In the genomic region with DNA sequence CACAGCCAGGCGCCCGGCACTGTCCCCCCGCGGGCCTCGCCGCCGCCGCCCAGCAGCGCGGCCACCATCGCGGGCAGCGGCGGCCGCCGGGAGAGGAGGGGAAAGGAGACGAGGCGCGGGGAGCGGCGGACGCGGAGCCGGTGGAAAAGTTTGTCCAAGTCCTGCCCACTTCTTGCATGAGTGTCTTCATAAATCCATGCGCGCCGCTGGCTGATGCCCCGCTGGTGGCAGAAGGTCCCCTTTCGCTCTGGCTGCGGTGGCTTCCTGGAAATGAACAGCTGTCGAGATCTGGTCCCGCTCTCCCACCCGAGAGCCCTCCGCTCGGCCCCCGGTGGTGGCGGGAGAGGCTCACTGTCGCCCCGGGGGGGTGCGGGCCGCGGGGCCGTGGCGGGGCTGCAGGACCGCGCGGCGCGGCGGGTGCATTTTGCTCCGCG, we compare ENCODE assay signal across 1 cellular context.
TF ChIP-seq lines count a peak whose summit lies in the region.

No MANE protein-coding gene starts in this region.

TF ChIP-seq in GM23338, 12 proteins besides CTCF, POLR2A, EP300 and RAD21 (continued from another document):
- TF ChIP-seq, protein P1, sequence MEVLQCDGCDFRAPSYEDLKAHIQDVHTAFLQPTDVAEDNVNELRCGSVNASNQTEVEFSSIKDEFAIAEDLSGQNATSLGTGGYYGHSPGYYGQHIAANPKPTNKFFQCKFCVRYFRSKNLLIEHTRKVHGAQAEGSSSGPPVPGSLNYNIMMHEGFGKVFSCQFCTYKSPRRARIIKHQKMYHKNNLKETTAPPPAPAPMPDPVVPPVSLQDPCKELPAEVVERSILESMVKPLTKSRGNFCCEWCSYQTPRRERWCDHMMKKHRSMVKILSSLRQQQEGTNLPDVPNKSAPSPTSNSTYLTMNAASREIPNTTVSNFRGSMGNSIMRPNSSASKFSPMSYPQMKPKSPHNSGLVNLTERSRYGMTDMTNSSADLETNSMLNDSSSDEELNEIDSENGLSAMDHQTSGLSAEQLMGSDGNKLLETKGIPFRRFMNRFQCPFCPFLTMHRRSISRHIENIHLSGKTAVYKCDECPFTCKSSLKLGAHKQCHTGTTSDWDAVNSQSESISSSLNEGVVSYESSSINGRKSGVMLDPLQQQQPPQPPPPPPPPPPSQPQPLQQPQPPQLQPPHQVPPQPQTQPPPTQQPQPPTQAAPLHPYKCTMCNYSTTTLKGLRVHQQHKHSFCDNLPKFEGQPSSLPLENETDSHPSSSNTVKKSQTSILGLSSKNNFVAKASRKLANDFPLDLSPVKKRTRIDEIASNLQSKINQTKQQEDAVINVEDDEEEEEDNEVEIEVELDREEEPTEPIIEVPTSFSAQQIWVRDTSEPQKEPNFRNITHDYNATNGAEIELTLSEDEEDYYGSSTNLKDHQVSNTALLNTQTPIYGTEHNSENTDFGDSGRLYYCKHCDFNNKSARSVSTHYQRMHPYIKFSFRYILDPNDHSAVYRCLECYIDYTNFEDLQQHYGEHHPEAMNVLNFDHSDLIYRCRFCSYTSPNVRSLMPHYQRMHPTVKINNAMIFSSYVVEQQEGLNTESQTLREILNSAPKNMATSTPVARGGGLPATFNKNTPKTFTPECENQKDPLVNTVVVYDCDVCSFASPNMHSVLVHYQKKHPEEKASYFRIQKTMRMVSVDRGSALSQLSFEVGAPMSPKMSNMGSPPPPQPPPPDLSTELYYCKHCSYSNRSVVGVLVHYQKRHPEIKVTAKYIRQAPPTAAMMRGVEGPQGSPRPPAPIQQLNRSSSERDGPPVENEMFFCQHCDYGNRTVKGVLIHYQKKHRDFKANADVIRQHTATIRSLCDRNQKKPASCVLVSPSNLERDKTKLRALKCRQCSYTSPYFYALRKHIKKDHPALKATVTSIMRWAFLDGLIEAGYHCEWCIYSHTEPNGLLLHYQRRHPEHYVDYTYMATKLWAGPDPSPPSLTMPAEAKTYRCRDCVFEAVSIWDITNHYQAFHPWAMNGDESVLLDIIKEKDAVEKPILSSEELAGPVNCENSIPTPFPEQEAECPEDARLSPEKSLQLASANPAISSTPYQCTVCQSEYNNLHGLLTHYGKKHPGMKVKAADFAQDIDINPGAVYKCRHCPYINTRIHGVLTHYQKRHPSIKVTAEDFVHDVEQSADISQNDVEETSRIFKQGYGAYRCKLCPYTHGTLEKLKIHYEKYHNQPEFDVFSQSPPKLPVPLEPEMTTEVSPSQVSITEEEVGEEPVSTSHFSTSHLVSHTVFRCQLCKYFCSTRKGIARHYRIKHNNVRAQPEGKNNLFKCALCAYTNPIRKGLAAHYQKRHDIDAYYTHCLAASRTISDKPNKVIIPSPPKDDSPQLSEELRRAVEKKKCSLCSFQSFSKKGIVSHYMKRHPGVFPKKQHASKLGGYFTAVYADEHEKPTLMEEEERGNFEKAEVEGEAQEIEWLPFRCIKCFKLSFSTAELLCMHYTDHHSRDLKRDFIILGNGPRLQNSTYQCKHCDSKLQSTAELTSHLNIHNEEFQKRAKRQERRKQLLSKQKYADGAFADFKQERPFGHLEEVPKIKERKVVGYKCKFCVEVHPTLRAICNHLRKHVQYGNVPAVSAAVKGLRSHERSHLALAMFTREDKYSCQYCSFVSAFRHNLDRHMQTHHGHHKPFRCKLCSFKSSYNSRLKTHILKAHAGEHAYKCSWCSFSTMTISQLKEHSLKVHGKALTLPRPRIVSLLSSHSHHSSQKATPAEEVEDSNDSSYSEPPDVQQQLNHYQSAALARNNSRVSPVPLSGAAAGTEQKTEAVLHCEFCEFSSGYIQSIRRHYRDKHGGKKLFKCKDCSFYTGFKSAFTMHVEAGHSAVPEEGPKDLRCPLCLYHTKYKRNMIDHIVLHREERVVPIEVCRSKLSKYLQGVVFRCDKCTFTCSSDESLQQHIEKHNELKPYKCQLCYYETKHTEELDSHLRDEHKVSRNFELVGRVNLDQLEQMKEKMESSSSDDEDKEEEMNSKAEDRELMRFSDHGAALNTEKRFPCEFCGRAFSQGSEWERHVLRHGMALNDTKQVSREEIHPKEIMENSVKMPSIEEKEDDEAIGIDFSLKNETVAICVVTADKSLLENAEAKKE (CRISPR knock-in tag; IDR thresholded peaks at IDR 0.05), result no peak
- no peak for TF ChIP-seq EZH2 (IDR thresholded peaks at IDR 0.05; ENCODE audit: low read depth, unreplicated experiment)
- no peak for TF ChIP-seq POLR2AphosphoS5 (IDR thresholded peaks at IDR 0.05; ENCODE audit: low read depth)
